ENCODE assay signal across 10 cellular contexts in the genomic region with DNA sequence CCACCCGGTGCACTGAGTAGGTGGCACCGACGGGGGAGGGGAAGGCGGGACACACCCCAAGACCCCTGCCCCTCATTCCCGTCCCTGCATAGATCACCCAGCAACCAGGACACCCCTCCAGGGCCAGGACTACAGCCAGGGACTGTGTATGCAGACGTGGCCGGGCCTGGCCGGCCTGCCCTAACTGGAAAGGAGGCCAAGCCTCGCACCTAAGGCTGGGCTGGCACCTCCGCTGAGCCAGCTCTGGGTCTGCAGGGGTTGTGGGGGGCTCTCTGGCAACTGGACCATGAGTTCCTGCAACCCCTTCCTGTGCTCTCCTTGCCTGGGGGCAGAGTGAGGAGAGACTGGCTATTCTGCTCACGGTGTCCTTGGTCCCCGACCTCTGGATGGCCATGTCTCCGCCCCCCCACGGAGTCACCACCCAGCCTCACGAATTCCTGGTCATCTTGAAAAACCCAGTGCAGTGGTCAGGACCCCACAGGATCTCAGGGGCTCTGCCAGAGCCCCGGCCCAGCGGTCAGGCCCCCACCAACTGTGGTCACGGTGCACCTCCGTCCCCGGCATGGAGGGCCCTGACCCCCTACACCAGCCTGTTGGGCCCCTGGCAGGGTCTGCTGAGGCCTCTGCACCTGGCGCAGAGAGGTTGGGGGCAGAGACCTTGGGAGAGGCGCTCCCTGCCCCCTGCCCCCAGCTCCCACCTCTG. TPM values are rescaled to one million over a fixed set of nuclear protein-coding genes. Genes with fewer than 3 reads are reported as not detected.
DNase-seq lines count a peak whose midpoint lies in the region; ATAC-seq and TF ChIP-seq lines count a peak whose summit lies in the region.
"Had no signal": no experiment of that assay in that cellular context is flagged by ENCODE, and none has a peak within 500 bp of the region (broad histone marks: within the 10 kb centered on the region; RNA-seq: fewer than 3 reads in every experiment).

No MANE protein-coding gene starts in this region.

- peak overlapping the region; percentile 69 to 78 for H3K4me3 Mint-ChIP-seq in stimulated activated naive B cell treated with anti-CD40 and anti-IgM and Interleukin-4, amounts not matched to agents 10 μg/mL and 1 μg/mL and 100 μg/mL, for 72 hours

- H3K9me2 ChIP-seq in hepatocyte (replicated peaks; ENCODE audit: insufficient read depth) (no peaks in the 10 kb centered on the region), MM.1S (replicated peaks; ENCODE audit: insufficient read depth, low read length) (no peaks in the 10 kb centered on the region)

- peaks cover 12% of the 10 kb centered on the region; the same call in 1 of the 2 replicates for H3F3A ChIP-seq in MM.1S (ENCODE audit: insufficient read depth, low read length)

- H3K18ac ChIP-seq in trophoblast cell (ENCODE audit: low read length), result no peak overlapping the region

- 72% methylated on average over 22 of the region's 22 CpGs for WGBS in right cardiac atrium
- WGBS in hepatocyte (ENCODE audit: low lambda C conversion rate, missing lambda C conversion rate), result 79% methylated on average over 20 of the region's 22 CpGs
- WGBS in trophoblast cell (ENCODE audit: extremely low coverage, insufficient coverage, insufficient read length), result no CpG with 5 or more reads among the region's 22 CpGs

- DNase-seq in Right ventricle myocardium superior, result peak; percentile 34
- DNase-seq in right cardiac atrium, result no peak
- DNase-seq in WERI-Rb-1, result peak; percentile 9
- DNase-seq in hepatocyte (ENCODE audit: low spot score), result peak; percentile 4
- no peak for DNase-seq in stimulated activated naive B cell treated with anti-CD40 and anti-IgM and Interleukin-4, amounts not matched to agents 10 μg/mL and 1 μg/mL and 100 μg/mL, for 72 hours
- no peak for DNase-seq in MM.1S
- no peak for DNase-seq in activated CD4-positive, CD25-positive, alpha-beta regulatory T cell treated with anti-CD3 and anti-CD28 coated beads, Interleukin-2, amount 50 U/mL, for 72 hours
- DNase-seq in trophoblast cell, result no peak

- H4K8ac ChIP-seq in trophoblast cell (ENCODE audit: low read depth, low read length), result no peak overlapping the region

- H2AFZ ChIP-seq in hepatocyte, result no peak overlapping the region
- H2AFZ ChIP-seq in MM.1S (ENCODE audit: low read length), result no peak overlapping the region
- no peak overlapping the region for H2AFZ ChIP-seq in trophoblast cell (ENCODE audit: insufficient read depth, low read length, poor library complexity)

- H3K23ac ChIP-seq in trophoblast cell (ENCODE audit: low read length), result no peak overlapping the region

- TF ChIP-seq CTCF in WERI-Rb-1 (IDR thresholded peaks at IDR 0.05; ENCODE audit: low read depth, low read length) (no peak), hepatocyte (IDR thresholded peaks at IDR 0.05; ENCODE audit: poor library complexity) (no peak), MM.1S (IDR thresholded peaks at IDR 0.05; ENCODE audit: low read length) (no peak)

- no peak overlapping the region for H2AK5ac ChIP-seq in trophoblast cell (ENCODE audit: low read length)

- H3K4me3 ChIP-seq in right cardiac atrium (ENCODE audit: low read length), result no peak overlapping the region
- H3K4me3 ChIP-seq in WERI-Rb-1 (ENCODE audit: low read depth, low read length), result peak overlapping the region; percentile 76
- H3K4me3 ChIP-seq in hepatocyte, result no peak overlapping the region
- H3K4me3 ChIP-seq in MM.1S (ENCODE audit: low read length), result no peak overlapping the region
- H3K4me3 ChIP-seq in trophoblast cell (ENCODE audit: low read depth, low read length), result no peak overlapping the region

- no peaks in the 10 kb centered on the region for H3K79me1 ChIP-seq in trophoblast cell (ENCODE audit: low read length)

- H3K4me2 ChIP-seq in hepatocyte, result peak overlapping the region; percentile 91
- H3K4me2 ChIP-seq in MM.1S (ENCODE audit: low read depth, low read length), result no peak overlapping the region
- H3K4me2 ChIP-seq in trophoblast cell (ENCODE audit: low read length), result no peak overlapping the region

- no peak overlapping the region for H3K9ac ChIP-seq in MM.1S (ENCODE audit: low read length)
- no peak overlapping the region for H3K9ac ChIP-seq in trophoblast cell (ENCODE audit: low read length)

- no peak overlapping the region for H4K12ac ChIP-seq in trophoblast cell (ENCODE audit: low read depth, low read length)

- ATAC-seq in Right ventricle myocardium superior (ENCODE audit: poor library complexity) (no peak), right cardiac atrium (no peak)
- ATAC-seq in stimulated activated naive B cell treated with anti-CD40 and anti-IgM and Interleukin-4, amounts not matched to agents 10 μg/mL and 1 μg/mL and 100 μg/mL, for 72 hours (replicated peaks), result no peak
- ATAC-seq: heart right ventricle had no signal

- H3K27me3 Mint-ChIP-seq in stimulated activated naive B cell treated with anti-CD40 and anti-IgM and Interleukin-4, amounts not matched to agents 10 μg/mL and 1 μg/mL and 100 μg/mL, for 72 hours, result peaks cover 6 to 19% of the 10 kb centered on the region in 2 donors

- H2BK5ac ChIP-seq in trophoblast cell (ENCODE audit: low read depth, low read length, poor library complexity), result no peak overlapping the region

- peak overlapping the region; percentile 59 for H3K27ac Mint-ChIP-seq in stimulated activated naive B cell treated with anti-CD40 and anti-IgM and Interleukin-4, amounts not matched to agents 10 μg/mL and 1 μg/mL and 100 μg/mL, for 72 hours

- H3K4me1 Mint-ChIP-seq in stimulated activated naive B cell treated with anti-CD40 and anti-IgM and Interleukin-4, amounts not matched to agents 10 μg/mL and 1 μg/mL and 100 μg/mL, for 72 hours, result peaks cover 20 to 33% of the 10 kb centered on the region in 2 donors

- H2BK120ac ChIP-seq in trophoblast cell (ENCODE audit: insufficient read depth, low read length, poor library complexity), result no peak overlapping the region

- H3K27ac ChIP-seq in right cardiac atrium (ENCODE audit: low read length) (no peak overlapping the region), WERI-Rb-1 (no peak overlapping the region), hepatocyte (no peak overlapping the region), MM.1S (ENCODE audit: low read length) (no peak overlapping the region), trophoblast cell (ENCODE audit: low read depth, low read length) (no peak overlapping the region)
- H3K27ac ChIP-seq: heart right ventricle had no signal

- H3K9me3 Mint-ChIP-seq in stimulated activated naive B cell treated with anti-CD40 and anti-IgM and Interleukin-4, amounts not matched to agents 10 μg/mL and 1 μg/mL and 100 μg/mL, for 72 hours, result no peaks in the 10 kb centered on the region

- no peaks in the 10 kb centered on the region for H3K36me3 ChIP-seq in WERI-Rb-1
- H3K36me3 ChIP-seq in hepatocyte (replicated peaks; ENCODE audit: insufficient read depth, low read depth), result no peaks in the 10 kb centered on the region
- no peaks in the 10 kb centered on the region for H3K36me3 ChIP-seq in MM.1S (replicated peaks; ENCODE audit: insufficient read depth, low read length)
- H3K36me3 ChIP-seq in trophoblast cell (ENCODE audit: control insufficient read depth in 1 of 2, insufficient read depth in 2 of 2, low read length in 2 of 2), result no peaks in the 10 kb centered on the region
- H3K36me3 ChIP-seq: heart right ventricle had no signal

- H3K79me2 ChIP-seq in hepatocyte (no peaks in the 10 kb centered on the region), MM.1S (ENCODE audit: low read length) (no peaks in the 10 kb centered on the region), trophoblast cell (ENCODE audit: control insufficient read depth, insufficient read depth, low read length, poor library complexity) (no peaks in the 10 kb centered on the region)

- H3K27me3 ChIP-seq in right cardiac atrium (ENCODE audit: control insufficient read depth, insufficient read depth), result no peaks in the 10 kb centered on the region
- H3K27me3 ChIP-seq in WERI-Rb-1 (ENCODE audit: insufficient read depth, low read depth, severe bottlenecking), result no peaks in the 10 kb centered on the region
- H3K27me3 ChIP-seq in hepatocyte, result peaks cover 65% of the 10 kb centered on the region
- H3K27me3 ChIP-seq in MM.1S (replicated peaks; ENCODE audit: insufficient read depth, low read length), result peaks cover 28% of the 10 kb centered on the region
- H3K27me3 ChIP-seq in trophoblast cell (ENCODE audit: insufficient read depth, low read length), result peaks cover 26% of the 10 kb centered on the region

- no peak overlapping the region for H4K91ac ChIP-seq in trophoblast cell (ENCODE audit: low read depth, low read length)

- no peaks in the 10 kb centered on the region for H3K36me3 Mint-ChIP-seq in stimulated activated naive B cell treated with anti-CD40 and anti-IgM and Interleukin-4, amounts not matched to agents 10 μg/mL and 1 μg/mL and 100 μg/mL, for 72 hours
- H3K36me3 Mint-ChIP-seq: IgD-negative memory B cell had no signal

- intact Hi-C loops in Right ventricle myocardium superior (cut with DNase I), result no loop called here
- intact Hi-C loops in right cardiac atrium (cut with DNase I), result no loop called here

- no peaks in the 10 kb centered on the region for H3K9me3 ChIP-seq in right cardiac atrium (ENCODE audit: control insufficient read depth, low read length)
- H3K9me3 ChIP-seq in WERI-Rb-1 (ENCODE audit: severe bottlenecking), result no peaks in the 10 kb centered on the region
- H3K9me3 ChIP-seq in hepatocyte (ENCODE audit: low read depth), result no peaks in the 10 kb centered on the region
- H3K9me3 ChIP-seq in MM.1S (replicated peaks; ENCODE audit: insufficient read depth, low read length), result no peaks in the 10 kb centered on the region
- H3K9me3 ChIP-seq in trophoblast cell (ENCODE audit: insufficient read depth, low read depth, low read length), result peaks cover 11% of the 10 kb centered on the region
- H3K9me3 ChIP-seq: heart right ventricle had no signal

- H2BK12ac ChIP-seq in trophoblast cell (ENCODE audit: low read length), result no peak overlapping the region

- no peak overlapping the region for H3K14ac ChIP-seq in trophoblast cell (ENCODE audit: low read length)

- no peaks in the 10 kb centered on the region for H3K4me1 ChIP-seq in right cardiac atrium (ENCODE audit: control insufficient read depth, insufficient read depth, low read length)
- H3K4me1 ChIP-seq in hepatocyte (ENCODE audit: insufficient read depth), result peaks cover 3% of the 10 kb centered on the region
- peaks cover 17% of the 10 kb centered on the region for H3K4me1 ChIP-seq in MM.1S (ENCODE audit: low read length)
- peaks cover 9% of the 10 kb centered on the region in 2 experiments for H3K4me1 ChIP-seq in trophoblast cell (ENCODE audit: control insufficient read depth in 1 of 2, insufficient read depth in 2 of 2, low read length in 2 of 2)

- H4K20me1 ChIP-seq in hepatocyte (ENCODE audit: insufficient read depth, poor library complexity, severe bottlenecking) (no peaks in the 10 kb centered on the region), MM.1S (ENCODE audit: insufficient read depth, low read length) (no peaks in the 10 kb centered on the region)

- no peak overlapping the region for H3K4ac ChIP-seq in trophoblast cell (ENCODE audit: low read depth, low read length)

RNA-seq across cellular contexts. Expression of gene FNDC10, which starts 1.1 kb away (rescaled TPM):
- total RNA-seq in Right ventricle myocardium superior, result 2.0 TPM
- under 1 TPM; 0.47 to 0.97 (median 0.80) TPM for total RNA-seq in right cardiac atrium
- 0.68 TPM for polyA plus RNA-seq in right cardiac atrium
- 0.96 and 2.1 TPM in 2 replicates for total RNA-seq in hepatocyte
- 6.0 and 8.8 TPM in 2 replicates for polyA plus RNA-seq in hepatocyte
- 3.3 and 3.4 TPM in 2 replicates for polyA plus RNA-seq in trophoblast cell (2013)
- polyA plus RNA-seq: IgD-negative memory B cell had no signal

RNA-seq across cellular contexts. Expression of gene MIB2, which starts 14.3 kb away (rescaled TPM):
- 110 TPM for total RNA-seq in Right ventricle myocardium superior
- 10 to 100 TPM; 49.5 to 77.8 (median 65.5) TPM for total RNA-seq in right cardiac atrium
- 52.5 TPM for polyA plus RNA-seq in right cardiac atrium
- 34.8 and 47.5 TPM in 2 replicates for total RNA-seq in hepatocyte
- 75.3 and 121 TPM in 2 replicates for polyA plus RNA-seq in hepatocyte
- polyA plus RNA-seq in trophoblast cell (2013), result 76.4 and 79.3 TPM in 2 replicates

RNA-seq across cellular contexts. Expression of gene SSU72, which starts 26.3 kb away (rescaled TPM):
- total RNA-seq in Right ventricle myocardium superior (106 TPM), right cardiac atrium (100 to 1,000 TPM; 112 to 115 (median 113) TPM), hepatocyte (75.7 and 85.0 TPM in 2 replicates)
- polyA plus RNA-seq in right cardiac atrium (130 TPM), hepatocyte (192 and 203 TPM in 2 replicates)
- polyA plus RNA-seq in trophoblast cell (2013), result 206 and 207 TPM in 2 replicates

RNA-seq across cellular contexts. Expression of gene MMP23B, which starts 31.0 kb away (rescaled TPM):
- total RNA-seq in Right ventricle myocardium superior, result 25.1 TPM
- 10 to 100 TPM; 18.7 to 22.4 (median 19.9) TPM for total RNA-seq in right cardiac atrium
- 15.8 TPM for polyA plus RNA-seq in right cardiac atrium
- total RNA-seq in hepatocyte, result 48.0 and 73.4 TPM in 2 replicates
- 136 and 184 TPM in 2 replicates for polyA plus RNA-seq in hepatocyte
- 26.6 and 30.7 TPM in 2 replicates for polyA plus RNA-seq in trophoblast cell (2013)

RNA-seq across cellular contexts. Expression of gene CDK11B, which starts 57.8 kb away (rescaled TPM):
- total RNA-seq in Right ventricle myocardium superior (23.6 TPM), right cardiac atrium (10 to 100 TPM; 18.8 to 20.6 (median 19.7) TPM), hepatocyte (7.5 and 10.1 TPM in 2 replicates)
- polyA plus RNA-seq in right cardiac atrium (27.0 TPM), hepatocyte (15.3 and 21.3 TPM in 2 replicates)
- polyA plus RNA-seq in trophoblast cell (2013), result 41.3 and 43.5 TPM in 2 replicates

Comparison
In these comparisons a context has a peak if more than half of its experiments do, and no peak if none do; other contexts are left out.
1. DNase-seq: peak in Right ventricle myocardium superior (single experiment), WERI-Rb-1 (single experiment) and hepatocyte (single experiment); none in right cardiac atrium (0 of 3), stimulated activated naive B cell treated with anti-CD40 and anti-IgM and Interleukin-4, amounts not matched to agents 10 μg/mL and 1 μg/mL and 100 μg/mL, for 72 hours (single experiment), MM.1S (single experiment), activated CD4-positive, CD25-positive, alpha-beta regulatory T cell treated with anti-CD3 and anti-CD28 coated beads, Interleukin-2, amount 50 U/mL, for 72 hours (single experiment) and trophoblast cell (0 of 2).